Comparison of ENCODE assay signal across 13 cellular contexts in the genomic region with DNA sequence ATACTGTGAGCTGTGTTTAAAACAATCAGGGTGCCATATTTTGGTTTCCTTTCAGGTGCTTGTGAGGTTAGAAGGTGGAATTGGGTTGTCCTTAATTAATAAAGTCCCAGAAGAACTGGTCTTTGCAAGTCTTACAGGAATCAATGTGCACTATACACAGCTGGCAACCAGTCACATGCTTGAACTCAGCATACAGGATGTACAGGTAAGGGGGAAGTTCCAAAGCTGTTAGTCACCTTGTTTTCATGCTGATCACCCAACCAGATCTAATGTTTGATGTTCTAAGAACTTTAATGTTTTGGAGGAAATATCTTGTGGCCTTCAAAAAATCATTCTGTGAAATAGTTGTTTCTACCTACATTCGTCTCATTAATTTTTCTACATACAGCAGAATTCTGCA.
A peak's percentile ranks its signal among the peaks of the same experiment; 100 is the strongest.
DNase-seq lines count a peak whose midpoint lies in the region; ATAC-seq lines count a peak whose summit lies in the region.
"Had no signal": no experiment of that assay in that cellular context is flagged by ENCODE, and none has a peak within 500 bp of the region (broad histone marks: within the 10 kb centered on the region; RNA-seq: fewer than 3 reads in every experiment).

No MANE protein-coding gene starts in this region.

- DNase-seq in stimulated activated CD4-positive, alpha-beta T cell treated with anti-CD3 and anti-CD28 coated beads, Interleukin-2, amount 100 ng/mL, for 4 hours (ENCODE audit: low read depth), result peak; percentile 32
- no peak for DNase-seq in stimulated activated CD4-positive, alpha-beta T cell treated with anti-CD3 and anti-CD28 coated beads, Interleukin-2, amount 100 ng/mL, for 24 hours
- DNase-seq in activated T-cell treated with anti-CD3 and anti-CD28 coated beads, Interleukin-2, amount 50 U/mL, for 72 hours, result peak in 1 of 2 donors; percentile 12
- DNase-seq in ureter (ENCODE audit: low spot score), result peak; percentile 73
- DNase-seq in pons (ENCODE audit: low spot score), result no peak
- no peak for DNase-seq in NCI-H2107 (lab: John Stamatoyannopoulos, UW)
- DNase-seq in C1 segment of cervical spinal cord (lab: John Stamatoyannopoulos, UW), result no peak
- DNase-seq: dorsolateral prefrontal cortex, GOT3, NCI-H69 had no signal

- peaks cover 8 to 12% of the 10 kb centered on the region in 2 donors for H3K36me3 ChIP-seq in esophagus (ENCODE audit: control insufficient read depth in 2 of 2, insufficient read depth in 2 of 2, low read length in 1 of 2)

- H3K27me3 Mint-ChIP-seq in activated T-cell treated with anti-CD3 and anti-CD28 coated beads, Interleukin-2, amount 50 U/mL, for 72 hours (ENCODE audit: low read depth), result no peaks in the 10 kb centered on the region

- peak overlapping the region; percentile 68 to 69 for H3K27ac ChIP-seq in esophagus (ENCODE audit: low read depth in 2 of 2, low read length in 1 of 2)
- H3K27ac ChIP-seq: dorsolateral prefrontal cortex, right atrium auricular region, SJSA1 had no signal

- H3K36me3 Mint-ChIP-seq in activated T-cell treated with anti-CD3 and anti-CD28 coated beads, Interleukin-2, amount 50 U/mL, for 72 hours (ENCODE audit: insufficient read depth in 2 of 2), result peaks cover 31 to 51% of the 10 kb centered on the region in 2 donors

- H3K4me1 ChIP-seq in esophagus (ENCODE audit: control insufficient read depth in 2 of 2, insufficient read depth in 2 of 2, low read length in 1 of 2), result no peaks in the 10 kb centered on the region

- H3K4me3 Mint-ChIP-seq in activated T-cell treated with anti-CD3 and anti-CD28 coated beads, Interleukin-2, amount 50 U/mL, for 72 hours, result peak overlapping the region; percentile 10 to 74

- no peaks in the 10 kb centered on the region for H3K27me3 ChIP-seq in esophagus (ENCODE audit: control insufficient read depth in 1 of 2, insufficient read depth in 2 of 2, low read length in 2 of 2)
- H3K27me3 ChIP-seq: dorsolateral prefrontal cortex, right atrium auricular region, SJSA1 had no signal

- no peak overlapping the region for H3K4me3 ChIP-seq in esophagus (ENCODE audit: low read depth in 1 of 2, low read length in 2 of 2)
- H3K4me3 ChIP-seq: dorsolateral prefrontal cortex, right atrium auricular region, SJSA1 had no signal

- H3K4me1 Mint-ChIP-seq in activated T-cell treated with anti-CD3 and anti-CD28 coated beads, Interleukin-2, amount 50 U/mL, for 72 hours (ENCODE audit: low read depth), result peaks cover 41% of the 10 kb centered on the region

- WGBS in esophagus, 2 donors, result 81 to 86% methylated on average over 1 of the region's 1 CpG

- peak overlapping the region; percentile 89 for H3K27ac Mint-ChIP-seq in activated T-cell treated with anti-CD3 and anti-CD28 coated beads, Interleukin-2, amount 50 U/mL, for 72 hours

- H3K9me3 Mint-ChIP-seq in activated T-cell treated with anti-CD3 and anti-CD28 coated beads, Interleukin-2, amount 50 U/mL, for 72 hours, result peaks cover 10 to 12% of the 10 kb centered on the region in 2 donors

- peaks cover 0 to 2% of the 10 kb centered on the region in 2 donors for H3K9me3 ChIP-seq in esophagus (ENCODE audit: control insufficient read depth in 2 of 2, insufficient read depth in 1 of 2, low read depth in 1 of 2, low read length in 1 of 2)
- H3K9me3 ChIP-seq: SJSA1 had no signal

- peak; percentile 85 to 86 for ATAC-seq in activated T-cell treated with anti-CD3 and anti-CD28 coated beads, Interleukin-2, amount 50 U/mL, for 72 hours (replicated peaks in 1 of 2)

Comparison
In these comparisons a context has a peak if more than half of its experiments do, and no peak if none do; other contexts are left out.
1. DNase-seq: peak in stimulated activated CD4-positive, alpha-beta T cell treated with anti-CD3 and anti-CD28 coated beads, Interleukin-2, amount 100 ng/mL, for 4 hours (single experiment) and ureter (single experiment); none in stimulated activated CD4-positive, alpha-beta T cell treated with anti-CD3 and anti-CD28 coated beads, Interleukin-2, amount 100 ng/mL, for 24 hours (0 of 2), pons (single experiment), NCI-H2107 (single experiment) and C1 segment of cervical spinal cord (0 of 14).